25 cellular contexts compared by ENCODE assay signal in the genomic region with DNA sequence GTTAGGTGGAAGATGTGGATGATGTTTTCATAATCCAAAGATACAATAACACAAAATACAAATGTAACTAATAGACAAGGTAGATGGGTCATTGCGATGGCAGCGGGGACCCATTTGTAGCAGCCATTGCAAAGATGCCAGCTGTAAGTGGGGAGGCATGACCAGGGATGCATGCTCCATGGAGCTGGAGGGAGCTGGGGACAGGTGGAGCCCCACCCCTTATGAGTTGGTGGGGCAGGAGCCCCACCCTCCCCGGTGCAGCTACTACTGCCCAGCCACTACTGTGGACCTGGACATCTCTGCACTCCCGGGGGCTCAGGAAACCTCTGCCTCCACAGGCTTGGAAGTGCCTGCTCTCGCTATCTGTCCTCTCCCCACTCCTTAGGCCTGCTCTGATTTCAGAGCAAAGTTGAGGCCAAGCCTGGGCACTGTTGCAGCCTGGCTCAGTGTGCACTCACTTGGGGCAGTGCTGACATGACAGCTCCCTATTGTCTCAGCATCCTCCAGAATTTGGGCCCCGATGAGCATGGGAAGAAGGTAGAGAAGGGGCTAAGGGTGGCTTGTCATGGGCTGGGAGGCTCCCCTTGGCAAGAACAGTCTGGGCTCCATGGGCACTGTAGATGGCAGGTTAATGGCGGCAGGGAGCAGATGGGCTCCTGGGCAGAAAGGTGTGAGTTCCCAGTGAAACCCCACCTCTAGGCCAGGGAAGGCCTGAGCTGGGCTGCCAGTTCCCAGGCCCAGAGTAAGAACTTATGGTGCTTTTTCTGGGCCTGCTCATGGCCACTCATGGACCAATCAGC.
"Had no signal": no experiment of that assay in that cellular context is flagged by ENCODE, and none has a peak within 500 bp of the region (broad histone marks: within the 10 kb centered on the region; RNA-seq: fewer than 3 reads in every experiment).

No MANE protein-coding gene starts in this region.

- H3K4me1 Mint-ChIP-seq: activated CD4-positive, alpha-beta T cell treated with anti-CD3 and anti-CD28 coated beads, Interleukin-2, amount 10 ng/mL, durations not matched to agents 7 days and 5 days; activated naive CD4-positive, alpha-beta T cell treated with anti-CD3 and anti-CD28 coated beads, Interleukin-2, amount 10 ng/mL, durations not matched to agents 7 days and 5 days; activated naive CD8-positive, alpha-beta T cell treated with anti-CD3 and anti-CD28 coated beads for 36 hours; IgD-negative memory B cell; WTC11 had no signal

- H3K36me3 Mint-ChIP-seq: activated CD4-positive, alpha-beta memory T cell treated with anti-CD3 and anti-CD28 coated beads for 36 hours; activated naive CD4-positive, alpha-beta T cell treated with anti-CD3 and anti-CD28 coated beads, Interleukin-2, amount 10 ng/mL, durations not matched to agents 7 days and 5 days; activated naive CD8-positive, alpha-beta T cell treated with anti-CD3 and anti-CD28 coated beads for 36 hours had no signal

- H3K27me3 Mint-ChIP-seq: activated CD4-positive, alpha-beta memory T cell treated with anti-CD3 and anti-CD28 coated beads for 36 hours; activated CD4-positive, alpha-beta T cell treated with anti-CD3 and anti-CD28 coated beads, Interleukin-2, amount 10 ng/mL, durations not matched to agents 7 days and 5 days; activated naive CD4-positive, alpha-beta T cell treated with anti-CD3 and anti-CD28 coated beads, Interleukin-2, amount 10 ng/mL, durations not matched to agents 7 days and 5 days; activated naive CD8-positive, alpha-beta T cell treated with anti-CD3 and anti-CD28 coated beads for 36 hours; IgD-negative memory B cell had no signal

- H3K4me3 Mint-ChIP-seq: activated CD4-positive, alpha-beta memory T cell treated with anti-CD3 and anti-CD28 coated beads for 36 hours; activated CD4-positive, alpha-beta T cell treated with anti-CD3 and anti-CD28 coated beads, Interleukin-2, amount 10 ng/mL, durations not matched to agents 7 days and 5 days; activated naive CD4-positive, alpha-beta T cell treated with anti-CD3 and anti-CD28 coated beads, Interleukin-2, amount 10 ng/mL, durations not matched to agents 7 days and 5 days; activated naive CD8-positive, alpha-beta T cell treated with anti-CD3 and anti-CD28 coated beads for 36 hours; IgD-negative memory B cell; WTC11 had no signal

- H3K4me3 ChIP-seq: breast epithelium, Peyer's patch, SJCRH30 had no signal

- DNase-seq: activated CD4-positive, alpha-beta memory T cell treated with anti-CD3 and anti-CD28 coated beads for 36 hours; activated CD4-positive, alpha-beta T cell treated with anti-CD3 and anti-CD28 coated beads for 1 hour; activated CD4-positive, alpha-beta T cell treated with anti-CD3 and anti-CD28 coated beads, Interleukin-2, amount 10 ng/mL, durations not matched to agents 7 days and 5 days; activated CD8-positive, alpha-beta memory T cell treated with anti-CD3 and anti-CD28 coated beads for 24 hours; activated gamma-delta T cell treated with Interleukin-2 at 50 U/mL for 16 hours; activated naive CD4-positive, alpha-beta T cell treated with anti-CD3 and anti-CD28 coated beads, Interleukin-2, amount 10 ng/mL, durations not matched to agents 7 days and 5 days; activated naive CD8-positive, alpha-beta T cell treated with anti-CD3 and anti-CD28 coated beads for 36 hours; activated T-cell treated with anti-CD3 and anti-CD28 coated beads, Interleukin-2, amount 50 U/mL, for 48 hours; KG1; NCI-H1048; NCI-H146; NCI-H187 treated with DMSO at 0.1 percent for 48 hours; NCI-H2081 treated with DMSO at 0.1 percent for 48 hours; NCI-H446; NCI-H524; Peyer's patch; Right ventricle myocardium superior; SJCRH30; SW 1271 had no signal

- H3K4me1 ChIP-seq: breast epithelium, Peyer's patch, SJCRH30 had no signal

- H3K9me3 ChIP-seq: breast epithelium, Peyer's patch, SJCRH30 had no signal

- H3K27ac ChIP-seq: breast epithelium, Peyer's patch, RWPE1, SJCRH30 had no signal

- H3K9me3 Mint-ChIP-seq: activated CD4-positive, alpha-beta T cell treated with anti-CD3 and anti-CD28 coated beads, Interleukin-2, amount 10 ng/mL, durations not matched to agents 7 days and 5 days; activated naive CD4-positive, alpha-beta T cell treated with anti-CD3 and anti-CD28 coated beads, Interleukin-2, amount 10 ng/mL, durations not matched to agents 7 days and 5 days; activated T-helper 2 cell treated with anti-CD3 and anti-CD28 coated beads, Interferon-gamma antibody, Interleukin-2, Interleukin-4, amounts not matched to agents 10 μg/mL and 5 μg/mL and 100 μg/mL, durations not matched to agents 14 hours and 24 hours and 36 hours had no signal

- ATAC-seq: SK-N-SH treated with all-trans-retinoic acid at 6 μM for 48 hours, WTC11 had no signal

- H3K36me3 ChIP-seq: breast epithelium, Peyer's patch had no signal

- H3K27me3 ChIP-seq: breast epithelium, Peyer's patch, SJCRH30 had no signal

- H3K27ac Mint-ChIP-seq: activated CD4-positive, alpha-beta memory T cell treated with anti-CD3 and anti-CD28 coated beads for 36 hours; activated CD4-positive, alpha-beta T cell treated with anti-CD3 and anti-CD28 coated beads, Interleukin-2, amount 10 ng/mL, durations not matched to agents 7 days and 5 days; activated naive CD4-positive, alpha-beta T cell treated with anti-CD3 and anti-CD28 coated beads, Interleukin-2, amount 10 ng/mL, durations not matched to agents 7 days and 5 days; activated naive CD8-positive, alpha-beta T cell treated with anti-CD3 and anti-CD28 coated beads for 36 hours; activated T-helper 2 cell treated with anti-CD3 and anti-CD28 coated beads, Interferon-gamma antibody, Interleukin-2, Interleukin-4, amounts not matched to agents 10 μg/mL and 5 μg/mL and 100 μg/mL, durations not matched to agents 14 hours and 24 hours and 36 hours; WTC11 had no signal
